In the genomic region with DNA sequence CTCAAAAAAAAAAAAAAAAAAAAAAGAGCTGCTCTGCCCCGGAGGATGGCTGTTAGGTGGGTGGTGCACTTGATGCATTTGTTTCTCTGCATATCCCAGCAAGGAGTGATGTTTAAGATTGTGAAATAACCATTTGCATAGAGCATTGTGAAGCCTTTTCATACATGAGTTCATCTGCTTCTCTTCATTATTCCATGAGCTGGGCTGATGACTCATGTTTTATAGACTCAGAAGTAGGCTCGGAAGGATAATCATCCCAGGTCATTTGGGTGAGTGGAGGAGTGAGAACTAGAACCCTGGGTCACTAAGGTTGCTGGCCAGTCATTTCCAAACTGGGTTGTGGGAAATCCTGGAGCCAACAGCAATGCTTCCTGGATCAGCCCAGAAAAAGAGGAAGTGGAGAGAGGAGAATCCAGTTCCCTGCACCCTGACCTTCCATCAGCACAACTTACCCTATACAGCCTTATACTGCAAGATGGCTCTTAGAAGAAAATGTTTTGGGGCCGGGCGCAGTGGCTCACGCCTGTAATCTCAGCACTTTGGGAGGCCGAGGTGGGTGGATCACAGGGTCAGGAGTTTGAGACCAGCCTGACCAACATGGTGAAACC, we compare ENCODE assay signal across 14 cellular contexts. TPM values are rescaled to one million over a fixed set of nuclear protein-coding genes. Genes with fewer than 3 reads are reported as not detected.
DNase-seq lines count a peak whose midpoint lies in the region; ATAC-seq, FAIRE-seq and TF ChIP-seq lines count a peak whose summit lies in the region.
"Had no signal": no experiment of that assay in that cellular context is flagged by ENCODE, and none has a peak within 500 bp of the region (broad histone marks: within the 10 kb centered on the region; RNA-seq: fewer than 3 reads in every experiment).

No MANE protein-coding gene starts in this region.

- H3K27ac Mint-ChIP-seq in CD4-positive, alpha-beta T cell = no peak overlapping the region
- H3K27ac Mint-ChIP-seq in GM23338 = no peak overlapping the region

- no peaks in the 10 kb centered on the region for H3K36me3 Mint-ChIP-seq in CD4-positive, alpha-beta T cell (ENCODE audit: low read depth)
- no peaks in the 10 kb centered on the region for H3K36me3 Mint-ChIP-seq in GM23338 (ENCODE audit: low read depth)

- TF ChIP-seq CTCF in heart right ventricle (IDR thresholded peaks at IDR 0.05) (no peak), spleen (IDR thresholded peaks at IDR 0.05 in 8 of 11, conservative IDR thresholded peaks at IDR 0.05 in 3 of 11) (no peak), GM23338 (conservative IDR thresholded peaks at IDR 0.05; ENCODE audit: low read depth in 2 of 2) (no peak)
- TF ChIP-seq CTCF in CD4-positive, alpha-beta T cell (IDR thresholded peaks at IDR 0.05) = no peak

- no peak overlapping the region for H2AFZ ChIP-seq in GM23338

- no peaks in the 10 kb centered on the region for H4K20me1 ChIP-seq in GM23338 (replicated peaks; ENCODE audit: insufficient read depth)

- no peak for TF ChIP-seq POLR2A in spleen (IDR thresholded peaks at IDR 0.05)

- no peak overlapping the region for H3K4me2 ChIP-seq in GM23338

- no peak for DNase-seq in heart right ventricle
- no peak for DNase-seq in Right ventricle myocardium inferior (ENCODE audit: missing footprints)
- peak; percentile 63 for DNase-seq in RCC 7860 (ENCODE audit: low spot score)
- DNase-seq in fibroblast of gingiva (ENCODE audit: low read depth) = peak; percentile 54
- peak; percentile 6 for DNase-seq in spleen
- no peak for DNase-seq in G401 (ENCODE audit: low spot score)
- no peak for DNase-seq in CD4-positive, alpha-beta T cell
- no peak for DNase-seq in GM23338 (ENCODE audit: low spot score)
- DNase-seq: activated CD4-positive, alpha-beta T cell treated with anti-CD3 and anti-CD28 coated beads for 48 hours; NK-92 treated with Interleukin-12 subunit alpha and Interleukin-12 subunit beta, amount 100 ng/mL, for 24 hours; uterus had no signal

- no peaks in the 10 kb centered on the region for H3K9me3 ChIP-seq in heart right ventricle
- no peaks in the 10 kb centered on the region for H3K9me3 ChIP-seq in spleen
- no peaks in the 10 kb centered on the region for H3K9me3 ChIP-seq in CD4-positive, alpha-beta T cell (ENCODE audit: control insufficient read depth, low read length)
- H3K9me3 ChIP-seq: uterus had no signal

- H3K9me2 ChIP-seq in GM23338 (ENCODE audit: insufficient read depth) = no peaks in the 10 kb centered on the region; the same call in 1 of the 2 replicates

- no peaks in the 10 kb centered on the region for H3K4me1 Mint-ChIP-seq in CD4-positive, alpha-beta T cell (ENCODE audit: low read depth)
- H3K4me1 Mint-ChIP-seq in GM23338 = no peaks in the 10 kb centered on the region; the same call in 2 of the 3 replicates
- H3K4me1 Mint-ChIP-seq: neural crest cell had no signal

- POLR2A ChIA-PET in CD4-positive, alpha-beta T cell (lab: Charles Lee) = no interaction called here

- intact Hi-C loops in heart right ventricle (cut with DNase I) (loop anchor here in 1 of 10 donors (5.0 kb wide), 1 partner anchor 37 kb away; no protein-coding TSS in a partner anchor), Right ventricle myocardium inferior (cut with DNase I) (no loop called here), spleen (cut with DNase I; ENCODE audit: low total_unique reads) (no loop called here)
- intact Hi-C loops in CD4-positive, alpha-beta T cell (cut with DNase I, micrococcal nuclease) = no loop called here

- peak; percentile 50 for FAIRE-seq in RCC 7860 (lab: Jason Lieb, UNC)
- FAIRE-seq: G401.6 had no signal

- peaks cover 0 to 4% (median 0%) of the 10 kb centered on the region in 7 donors for H3K27me3 ChIP-seq in heart right ventricle
- peaks cover 0 to 62% (median 0%) of the 10 kb centered on the region in 7 donors for H3K27me3 ChIP-seq in spleen (replicated peaks in 1 of 7)
- peaks cover 8% of the 10 kb centered on the region for H3K27me3 ChIP-seq in CD4-positive, alpha-beta T cell (ENCODE audit: control insufficient read depth, insufficient read depth, low read length)
- no peaks in the 10 kb centered on the region for H3K27me3 ChIP-seq in GM23338 (ENCODE audit: insufficient read depth)
- H3K27me3 ChIP-seq: cardiac muscle cell, uterus had no signal

- H3F3A ChIP-seq in GM23338 (replicated peaks; ENCODE audit: low read depth) = no peaks in the 10 kb centered on the region

- H3K27ac ChIP-seq in heart right ventricle (peak overlapping the region in 7 of 10 donors; percentile 33 to 85 (median 78)), spleen (no peak overlapping the region), GM23338 (ENCODE audit: low read depth) (no peak overlapping the region)
- no peak overlapping the region for H3K27ac ChIP-seq in CD4-positive, alpha-beta T cell (ENCODE audit: low read depth, low read length)
- H3K27ac ChIP-seq: cardiac muscle cell, uterus had no signal

- H3K27me3 Mint-ChIP-seq in CD4-positive, alpha-beta T cell = peaks cover 57% of the 10 kb centered on the region
- H3K27me3 Mint-ChIP-seq in GM23338 (ENCODE audit: insufficient read depth, low read depth, poor library complexity) = peaks cover 4% of the 10 kb centered on the region

- in situ Hi-C loops in G401 (cut with HindIII; ENCODE audit: low sequenced_read_pairs) = no loop called here

- no peaks in the 10 kb centered on the region for H3K9me3 Mint-ChIP-seq in CD4-positive, alpha-beta T cell
- no peaks in the 10 kb centered on the region; the same call in 2 of the 3 replicates for H3K9me3 Mint-ChIP-seq in GM23338
- H3K9me3 Mint-ChIP-seq: neural crest cell had no signal

- no peaks in the 10 kb centered on the region for H3K36me3 ChIP-seq in heart right ventricle
- H3K36me3 ChIP-seq in spleen = no peaks in the 10 kb centered on the region
- no peaks in the 10 kb centered on the region for H3K36me3 ChIP-seq in GM23338 (ENCODE audit: insufficient read depth)
- H3K36me3 ChIP-seq: cardiac muscle cell, uterus had no signal

- H3K4me3 Mint-ChIP-seq in CD4-positive, alpha-beta T cell = no peak overlapping the region
- H3K4me3 Mint-ChIP-seq in GM23338 = no peak overlapping the region
- H3K4me3 Mint-ChIP-seq: neural crest cell had no signal

- 67 to 74% methylated on average over 6 of the region's 6 CpGs for WGBS in heart right ventricle, 2 donors
- WGBS in spleen, 5 donors = 71 to 87% (median 74%) methylated on average over 6 of the region's 6 CpGs

- CTCF ChIA-PET in CD4-positive, alpha-beta T cell (lab: Charles Lee) = no interaction called here

- H3K79me2 ChIP-seq in GM23338 (replicated peaks; ENCODE audit: insufficient read depth) = no peaks in the 10 kb centered on the region

- no peak overlapping the region for H3K4me3 ChIP-seq in heart right ventricle
- H3K4me3 ChIP-seq in spleen = no peak overlapping the region
- H3K4me3 ChIP-seq in GM23338 = no peak overlapping the region
- H3K4me3 ChIP-seq: cardiac muscle cell, uterus had no signal

- peaks cover 0 to 69% (median 34%) of the 10 kb centered on the region in 9 donors for H3K4me1 ChIP-seq in heart right ventricle
- H3K4me1 ChIP-seq in spleen = no peaks in the 10 kb centered on the region
- H3K4me1 ChIP-seq in GM23338 (ENCODE audit: insufficient read depth) = no peaks in the 10 kb centered on the region
- H3K4me1 ChIP-seq: uterus had no signal

- ATAC-seq in heart right ventricle = no peak
- no peak for ATAC-seq in Right ventricle myocardium inferior
- no peak for ATAC-seq in CD4-positive, alpha-beta T cell (ENCODE audit: poor library complexity)
- ATAC-seq in GM23338 = no peak

TF ChIP-seq in GM23338, 12 proteins besides CTCF, POLR2A, EP300 and RAD21 (continues in another document):
- TF ChIP-seq POLR2AphosphoS5 (IDR thresholded peaks at IDR 0.05; ENCODE audit: low read depth) (no peak), CREB1 (CRISPR knock-in tag; IDR thresholded peaks at IDR 0.05; ENCODE audit: low read depth) (no peak), EZH2phosphoT487 (IDR thresholded peaks at IDR 0.05; ENCODE audit: unreplicated experiment) (no peak), EZH2 (IDR thresholded peaks at IDR 0.05; ENCODE audit: low read depth, unreplicated experiment) (no peak), JUNB (IDR thresholded peaks at IDR 0.05; ENCODE audit: unreplicated experiment) (no peak)

RNA-seq across cellular contexts. Expression of a gene that starts 45.3 kb away (rescaled TPM):
- total RNA-seq in heart right ventricle (100 to 1,000 TPM; 266 to 451 (median 378) TPM), Right ventricle myocardium inferior (341 TPM), spleen (10 to 100 TPM in 1 of 7 donors, 1 to 10 TPM in 6; 2.9 to 13.9 (median 5.0) TPM)
- polyA plus RNA-seq in heart right ventricle (100 to 1,000 TPM in 1 of 2 donors, 10 to 100 TPM in 1; 68.1 to 314 TPM), spleen (1 to 10 TPM; 2.4 to 4.5 (median 3.4) TPM), GM23338 (2016; fragmentation: Nextera tagmentation; extraction: Ambion mirVana) (25.8 and 30.8 TPM in 2 replicates)
- total RNA-seq in G401 (2014; rRNA removed; shearing (Covaris generic)) = 5.5 and 6.6 TPM in 2 replicates
- not detected for total RNA-seq in CD4-positive, alpha-beta T cell
- total RNA-seq in GM23338 (2014; rRNA removed; shearing (Covaris generic)) = 24.2 and 35.9 TPM in 2 replicates

RNA-seq across cellular contexts. Expression of a gene that starts 59.2 kb away (rescaled TPM):
- total RNA-seq in heart right ventricle (10 to 100 TPM; 18.2 to 35.4 (median 24.4) TPM), Right ventricle myocardium inferior (26.6 TPM), spleen (100 to 1,000 TPM in 1 of 7 donors, 10 to 100 TPM in 6; 49.5 to 107 (median 63.2) TPM)
- polyA plus RNA-seq in heart right ventricle (10 to 100 TPM; 25.8 to 58.5 TPM), spleen (100 to 1,000 TPM in 1 of 3 donors, 10 to 100 TPM in 2; 72.4 to 121 (median 95.1) TPM), GM23338 (2016; fragmentation: Nextera tagmentation; extraction: Ambion mirVana) (85.3 and 94.9 TPM in 2 replicates)
- 148 and 167 TPM in 2 replicates for total RNA-seq in G401 (2014; rRNA removed; shearing (Covaris generic))
- 10 to 100 TPM; 34.2 to 36.5 TPM for total RNA-seq in CD4-positive, alpha-beta T cell
- total RNA-seq in GM23338 (2014; rRNA removed; shearing (Covaris generic)) = 74.6 and 84.8 TPM in 2 replicates

Comparison
In these comparisons a context has a peak if more than half of its experiments do, and no peak if none do; other contexts are left out.
1. DNase-seq: peak in RCC 7860 (single experiment), fibroblast of gingiva (single experiment) and spleen (single experiment); none in heart right ventricle (0 of 2), Right ventricle myocardium inferior (single experiment), G401 (single experiment), CD4-positive, alpha-beta T cell (0 of 10) and GM23338 (single experiment).
2. H3K27ac ChIP-seq: peak in heart right ventricle (7 of 10); none in spleen (0 of 8), CD4-positive, alpha-beta T cell (single experiment) and GM23338 (single experiment).